In genomic region chr1:91830242-91831131, GRCh38 we compare ENCODE assay signal across 8 cellular contexts. TPM values are rescaled to one million over a fixed set of nuclear protein-coding genes. Genes with fewer than 3 reads are reported as not detected.
A peak's percentile ranks its signal among the peaks of the same experiment; 100 is the strongest.
DNase-seq lines count a peak whose midpoint lies in the region; ATAC-seq, FAIRE-seq and TF ChIP-seq lines count a peak whose summit lies in the region.

No MANE protein-coding gene starts in this region.

- peak; percentile 71 for DNase-seq in Caki2 (ENCODE audit: low read depth)
- peak in 2 of 3 donors; percentile 62 to 74 for DNase-seq in Peyer's patch
- DNase-seq in fibroblast of pulmonary artery (ENCODE audit: low read depth) = peak; percentile 90
- DNase-seq in pancreas = peak in 5 of 6 donors; percentile 70 to 86 (median 80)
- DNase-seq in GDM1 (lab: John Stamatoyannopoulos, UW) = no peak

- H3K4me3 ChIP-seq in Peyer's patch (no peak overlapping the region), fibroblast of pulmonary artery (replicated peaks; ENCODE audit: low read depth, low read length) (no peak overlapping the region), pancreas (no peak overlapping the region)

- FAIRE-seq in pancreas (lab: Jason Lieb, UNC) = no peak

- peak overlapping the region in 3 of 4 donors; percentile 36 to 83 (median 70) for H3K27ac ChIP-seq in Peyer's patch
- H3K27ac ChIP-seq in pancreas = peak overlapping the region in 3 of 4 donors; percentile 20 to 89 (median 84)

- intact Hi-C loops in pancreas (cut with DNase I) = no loop called here

- TF ChIP-seq POLR2A in Peyer's patch (IDR thresholded peaks at IDR 0.05) = no peak

- ATAC-seq in pancreas (peak; percentile 50 to 72 (median 62)), HG03442 (IDR thresholded peaks at IDR 0.05; ENCODE audit: unreplicated experiment) (no peak), HG02642 (IDR thresholded peaks at IDR 0.05; ENCODE audit: poor library complexity, unreplicated experiment) (no peak), GM18502 (IDR thresholded peaks at IDR 0.05; ENCODE audit: poor library complexity, unreplicated experiment) (no peak)

- TF ChIP-seq CTCF in Peyer's patch (IDR thresholded peaks at IDR 0.05) = peak in 3 of 6 experiments; percentile 9 to 30 (median 15)
- TF ChIP-seq CTCF in fibroblast of pulmonary artery (IDR thresholded peaks at IDR 0.05; ENCODE audit: low read length, missing control alignments) = peak; percentile 56
- peak in 3 of 4 donors; percentile 7 to 15 (median 9) for TF ChIP-seq CTCF in pancreas (IDR thresholded peaks at IDR 0.05)

- H3K4me1 ChIP-seq in Peyer's patch (peaks cover 0 to 49% (median 0%) of the 10 kb centered on the region in 4 donors), pancreas (peaks cover 34 to 48% (median 40%) of the 10 kb centered on the region in 3 donors)

- 46 to 53% methylated on average over 10 of the region's 10 CpGs for WGBS in pancreas, 2 donors

- no peaks in the 10 kb centered on the region for H3K36me3 ChIP-seq in Peyer's patch
- H3K36me3 ChIP-seq in pancreas = no peaks in the 10 kb centered on the region

- H3K27me3 ChIP-seq in Peyer's patch (no peaks in the 10 kb centered on the region), pancreas (no peaks in the 10 kb centered on the region)

- H3K9me3 ChIP-seq in Peyer's patch = no peaks in the 10 kb centered on the region
- no peaks in the 10 kb centered on the region for H3K9me3 ChIP-seq in pancreas

- in situ Hi-C loops in Caki2 (cut with HindIII; ENCODE audit: low pct_unique_long_range_greater_than_20kb, low sequenced_read_pairs) = no loop called here

RNA-seq across cellular contexts. Expression of gene TGFBR3, which starts 55.5 kb away (rescaled TPM):
- total RNA-seq in Caki2 (2014; rRNA removed; shearing (Covaris generic); ENCODE audit: low replicate concordance) = 0.17 and 0.47 TPM in 2 replicates
- total RNA-seq in Peyer's patch (10 to 100 TPM; 16.3 to 90.0 (median 54.7) TPM), pancreas (10 to 100 TPM in 5 of 6 donors, 1 to 10 TPM in 1; 7.3 to 34.8 (median 25.3) TPM)
- polyA plus RNA-seq in pancreas = 1 to 10 TPM; 6.0 to 9.0 TPM

Comparison
In these comparisons a context has a peak if more than half of its experiments do, and no peak if none do; other contexts are left out.
1. ATAC-seq: peak in pancreas (4 of 4); none in HG03442 (single experiment), HG02642 (single experiment) and GM18502 (single experiment).